ENCODE assay signal across 1 cellular context in genomic region chr1:3624194-3625136, GRCh38.
TF ChIP-seq lines count a peak whose summit lies in the region.

TSS of gene TPRG1L (plus strand) at chr1:3625015. CDS start at chr1:3625073, 58 bp downstream.

TF ChIP-seq in HepG2, 621 proteins besides CTCF, POLR2A, EP300 and RAD21 (continued from another document and continues in another):
- peak; percentile 35; the same call in 1 of the 2 replicates for TF ChIP-seq ZNF280B (CRISPR knock-in tag; IDR thresholded peaks at IDR 0.05; ENCODE audit: borderline replicate concordance)
- TF ChIP-seq ZNF510 (CRISPR knock-in tag; IDR thresholded peaks at IDR 0.05; ENCODE audit: low read depth), result 0 out of 2 replicates have a peak, but pooled peaks have one; percentile 4
- no peak for TF ChIP-seq EZH2 (conservative IDR thresholded peaks at IDR 0.05; ENCODE audit: low read depth, low read length)
- peak; percentile 75; the same call in 1 of the 2 replicates for TF ChIP-seq RFX1 (IDR thresholded peaks at IDR 0.05)
- peak; percentile 35 for TF ChIP-seq RXRA (CRISPR knock-in tag; IDR thresholded peaks at IDR 0.05)
- 0 out of 2 replicates have a peak, but pooled peaks have one; percentile 43 for TF ChIP-seq DNMT1 (CRISPR knock-in tag; IDR thresholded peaks at IDR 0.05)
- no peak for TF ChIP-seq ADNP (CRISPR knock-in tag; IDR thresholded peaks at IDR 0.05)
- TF ChIP-seq ZNF747 (CRISPR knock-in tag; IDR thresholded peaks at IDR 0.05; ENCODE audit: borderline replicate concordance), result no peak
- TF ChIP-seq HIVEP1 (CRISPR knock-in tag; IDR thresholded peaks at IDR 0.05), result no peak
- TF ChIP-seq NCOA5 (CRISPR knock-in tag; IDR thresholded peaks at IDR 0.05), result no peak
- no peak for TF ChIP-seq ZBTB42 (CRISPR knock-in tag; IDR thresholded peaks at IDR 0.05)
- TF ChIP-seq NFRKB (IDR thresholded peaks at IDR 0.05), result no peak
- TF ChIP-seq, protein P1, sequence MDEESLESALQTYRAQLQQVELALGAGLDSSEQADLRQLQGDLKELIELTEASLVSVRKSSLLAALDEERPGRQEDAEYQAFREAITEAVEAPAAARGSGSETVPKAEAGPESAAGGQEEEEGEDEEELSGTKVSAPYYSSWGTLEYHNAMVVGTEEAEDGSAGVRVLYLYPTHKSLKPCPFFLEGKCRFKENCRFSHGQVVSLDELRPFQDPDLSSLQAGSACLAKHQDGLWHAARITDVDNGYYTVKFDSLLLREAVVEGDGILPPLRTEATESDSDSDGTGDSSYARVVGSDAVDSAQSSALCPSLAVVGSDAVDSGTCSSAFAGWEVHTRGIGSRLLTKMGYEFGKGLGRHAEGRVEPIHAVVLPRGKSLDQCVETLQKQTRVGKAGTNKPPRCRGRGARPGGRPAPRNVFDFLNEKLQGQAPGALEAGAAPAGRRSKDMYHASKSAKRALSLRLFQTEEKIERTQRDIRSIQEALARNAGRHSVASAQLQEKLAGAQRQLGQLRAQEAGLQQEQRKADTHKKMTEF (CRISPR knock-in tag; IDR thresholded peaks at IDR 0.05), result no peak
- peak; percentile 77; the same call in 1 of the 2 replicates for TF ChIP-seq AKAP8 (CRISPR knock-in tag; IDR thresholded peaks at IDR 0.05)
- no peak for TF ChIP-seq JARID2 (CRISPR knock-in tag; IDR thresholded peaks at IDR 0.05; ENCODE audit: insufficient replicate concordance)
- TF ChIP-seq AGO2 (optimal IDR thresholded peaks at IDR 0.05; ENCODE audit: low read depth, low read length), result peak; percentile 65
- TF ChIP-seq, protein P2, sequence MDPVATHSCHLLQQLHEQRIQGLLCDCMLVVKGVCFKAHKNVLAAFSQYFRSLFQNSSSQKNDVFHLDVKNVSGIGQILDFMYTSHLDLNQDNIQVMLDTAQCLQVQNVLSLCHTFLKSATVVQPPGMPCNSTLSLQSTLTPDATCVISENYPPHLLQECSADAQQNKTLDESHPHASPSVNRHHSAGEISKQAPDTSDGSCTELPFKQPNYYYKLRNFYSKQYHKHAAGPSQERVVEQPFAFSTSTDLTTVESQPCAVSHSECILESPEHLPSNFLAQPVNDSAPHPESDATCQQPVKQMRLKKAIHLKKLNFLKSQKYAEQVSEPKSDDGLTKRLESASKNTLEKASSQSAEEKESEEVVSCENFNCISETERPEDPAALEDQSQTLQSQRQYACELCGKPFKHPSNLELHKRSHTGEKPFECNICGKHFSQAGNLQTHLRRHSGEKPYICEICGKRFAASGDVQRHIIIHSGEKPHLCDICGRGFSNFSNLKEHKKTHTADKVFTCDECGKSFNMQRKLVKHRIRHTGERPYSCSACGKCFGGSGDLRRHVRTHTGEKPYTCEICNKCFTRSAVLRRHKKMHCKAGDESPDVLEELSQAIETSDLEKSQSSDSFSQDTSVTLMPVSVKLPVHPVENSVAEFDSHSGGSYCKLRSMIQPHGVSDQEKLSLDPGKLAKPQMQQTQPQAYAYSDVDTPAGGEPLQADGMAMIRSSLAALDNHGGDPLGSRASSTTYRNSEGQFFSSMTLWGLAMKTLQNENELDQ (CRISPR knock-in tag; IDR thresholded peaks at IDR 0.05; ENCODE audit: borderline replicate concordance), result no peak
- peak; percentile 89 for TF ChIP-seq NRL (CRISPR knock-in tag; IDR thresholded peaks at IDR 0.05; ENCODE audit: borderline replicate concordance)
- TF ChIP-seq, protein P3, sequence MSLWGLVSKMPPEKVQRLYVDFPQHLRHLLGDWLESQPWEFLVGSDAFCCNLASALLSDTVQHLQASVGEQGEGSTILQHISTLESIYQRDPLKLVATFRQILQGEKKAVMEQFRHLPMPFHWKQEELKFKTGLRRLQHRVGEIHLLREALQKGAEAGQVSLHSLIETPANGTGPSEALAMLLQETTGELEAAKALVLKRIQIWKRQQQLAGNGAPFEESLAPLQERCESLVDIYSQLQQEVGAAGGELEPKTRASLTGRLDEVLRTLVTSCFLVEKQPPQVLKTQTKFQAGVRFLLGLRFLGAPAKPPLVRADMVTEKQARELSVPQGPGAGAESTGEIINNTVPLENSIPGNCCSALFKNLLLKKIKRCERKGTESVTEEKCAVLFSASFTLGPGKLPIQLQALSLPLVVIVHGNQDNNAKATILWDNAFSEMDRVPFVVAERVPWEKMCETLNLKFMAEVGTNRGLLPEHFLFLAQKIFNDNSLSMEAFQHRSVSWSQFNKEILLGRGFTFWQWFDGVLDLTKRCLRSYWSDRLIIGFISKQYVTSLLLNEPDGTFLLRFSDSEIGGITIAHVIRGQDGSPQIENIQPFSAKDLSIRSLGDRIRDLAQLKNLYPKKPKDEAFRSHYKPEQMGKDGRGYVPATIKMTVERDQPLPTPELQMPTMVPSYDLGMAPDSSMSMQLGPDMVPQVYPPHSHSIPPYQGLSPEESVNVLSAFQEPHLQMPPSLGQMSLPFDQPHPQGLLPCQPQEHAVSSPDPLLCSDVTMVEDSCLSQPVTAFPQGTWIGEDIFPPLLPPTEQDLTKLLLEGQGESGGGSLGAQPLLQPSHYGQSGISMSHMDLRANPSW (CRISPR knock-in tag; IDR thresholded peaks at IDR 0.05; ENCODE audit: borderline replicate concordance), result no peak
- TF ChIP-seq ATF7-NPFF (CRISPR knock-in tag; IDR thresholded peaks at IDR 0.05; ENCODE audit: low read depth), result peak; percentile 63
- TF ChIP-seq REXO4 (CRISPR knock-in tag; IDR thresholded peaks at IDR 0.05; ENCODE audit: borderline replicate concordance), result no peak
- no peak for TF ChIP-seq ZNF784 (CRISPR knock-in tag; IDR thresholded peaks at IDR 0.05; ENCODE audit: borderline replicate concordance)
- no peak for TF ChIP-seq TBP (CRISPR knock-in tag; IDR thresholded peaks at IDR 0.05)
- TF ChIP-seq ZNF543 (CRISPR knock-in tag; IDR thresholded peaks at IDR 0.05), result no peak
- no peak for TF ChIP-seq SMARCC2 (IDR thresholded peaks at IDR 0.05)
- peak; percentile 73 for TF ChIP-seq ZNF687 (CRISPR knock-in tag; IDR thresholded peaks at IDR 0.05)
- TF ChIP-seq, protein P4, sequence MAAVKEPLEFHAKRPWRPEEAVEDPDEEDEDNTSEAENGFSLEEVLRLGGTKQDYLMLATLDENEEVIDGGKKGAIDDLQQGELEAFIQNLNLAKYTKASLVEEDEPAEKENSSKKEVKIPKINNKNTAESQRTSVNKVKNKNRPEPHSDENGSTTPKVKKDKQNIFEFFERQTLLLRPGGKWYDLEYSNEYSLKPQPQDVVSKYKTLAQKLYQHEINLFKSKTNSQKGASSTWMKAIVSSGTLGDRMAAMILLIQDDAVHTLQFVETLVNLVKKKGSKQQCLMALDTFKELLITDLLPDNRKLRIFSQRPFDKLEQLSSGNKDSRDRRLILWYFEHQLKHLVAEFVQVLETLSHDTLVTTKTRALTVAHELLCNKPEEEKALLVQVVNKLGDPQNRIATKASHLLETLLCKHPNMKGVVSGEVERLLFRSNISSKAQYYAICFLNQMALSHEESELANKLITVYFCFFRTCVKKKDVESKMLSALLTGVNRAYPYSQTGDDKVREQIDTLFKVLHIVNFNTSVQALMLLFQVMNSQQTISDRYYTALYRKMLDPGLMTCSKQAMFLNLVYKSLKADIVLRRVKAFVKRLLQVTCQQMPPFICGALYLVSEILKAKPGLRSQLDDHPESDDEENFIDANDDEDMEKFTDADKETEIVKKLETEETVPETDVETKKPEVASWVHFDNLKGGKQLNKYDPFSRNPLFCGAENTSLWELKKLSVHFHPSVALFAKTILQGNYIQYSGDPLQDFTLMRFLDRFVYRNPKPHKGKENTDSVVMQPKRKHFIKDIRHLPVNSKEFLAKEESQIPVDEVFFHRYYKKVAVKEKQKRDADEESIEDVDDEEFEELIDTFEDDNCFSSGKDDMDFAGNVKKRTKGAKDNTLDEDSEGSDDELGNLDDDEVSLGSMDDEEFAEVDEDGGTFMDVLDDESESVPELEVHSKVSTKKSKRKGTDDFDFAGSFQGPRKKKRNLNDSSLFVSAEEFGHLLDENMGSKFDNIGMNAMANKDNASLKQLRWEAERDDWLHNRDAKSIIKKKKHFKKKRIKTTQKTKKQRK (IDR thresholded peaks at IDR 0.05; ENCODE audit: low read length), result no peak
- no peak for TF ChIP-seq KLF15 (CRISPR knock-in tag; IDR thresholded peaks at IDR 0.05; ENCODE audit: borderline replicate concordance)
- no peak for TF ChIP-seq NFE2 (CRISPR knock-in tag; IDR thresholded peaks at IDR 0.05)
- peak; percentile 94 for TF ChIP-seq ARID4A (CRISPR knock-in tag; IDR thresholded peaks at IDR 0.05; ENCODE audit: borderline replicate concordance)
- peak; percentile 59; the same call in 1 of the 2 replicates for TF ChIP-seq HDAC2 (CRISPR knock-in tag; IDR thresholded peaks at IDR 0.05)
